ENCODE assay signal across 1 cellular context in genomic region chr14:59482471-59483331, GRCh38.
TF ChIP-seq lines count a peak whose summit lies in the region.

No MANE protein-coding gene starts in this region.

TF ChIP-seq in SK-N-SH, 30 proteins besides CTCF, POLR2A, EP300 and RAD21 (continued from another document):
- TF ChIP-seq FOXM1 (IDR thresholded peaks at IDR 0.05; ENCODE audit: low read depth) (0 out of 2 replicates have a peak, but pooled peaks have one; percentile 42), PBX3 (IDR thresholded peaks at IDR 0.05) (peak; percentile 53), MEF2A (IDR thresholded peaks at IDR 0.05; ENCODE audit: borderline replicate concordance, low read depth) (0 out of 2 replicates have a peak, but pooled peaks have one; percentile 48), TCF12 (IDR thresholded peaks at IDR 0.05) (peak; percentile 86), JUND (IDR thresholded peaks at IDR 0.05) (peak; percentile 74), RXRA (IDR thresholded peaks at IDR 0.05; ENCODE audit: borderline replicate concordance, low read depth) (peak; percentile 70; the same call in 1 of the 2 replicates), TAF1 (IDR thresholded peaks at IDR 0.05; ENCODE audit: borderline replicate concordance, low read depth, low read length) (peak; percentile 24; the same call in 1 of the 2 replicates)
